20 cellular contexts compared by ENCODE assay signal in the genomic region with DNA sequence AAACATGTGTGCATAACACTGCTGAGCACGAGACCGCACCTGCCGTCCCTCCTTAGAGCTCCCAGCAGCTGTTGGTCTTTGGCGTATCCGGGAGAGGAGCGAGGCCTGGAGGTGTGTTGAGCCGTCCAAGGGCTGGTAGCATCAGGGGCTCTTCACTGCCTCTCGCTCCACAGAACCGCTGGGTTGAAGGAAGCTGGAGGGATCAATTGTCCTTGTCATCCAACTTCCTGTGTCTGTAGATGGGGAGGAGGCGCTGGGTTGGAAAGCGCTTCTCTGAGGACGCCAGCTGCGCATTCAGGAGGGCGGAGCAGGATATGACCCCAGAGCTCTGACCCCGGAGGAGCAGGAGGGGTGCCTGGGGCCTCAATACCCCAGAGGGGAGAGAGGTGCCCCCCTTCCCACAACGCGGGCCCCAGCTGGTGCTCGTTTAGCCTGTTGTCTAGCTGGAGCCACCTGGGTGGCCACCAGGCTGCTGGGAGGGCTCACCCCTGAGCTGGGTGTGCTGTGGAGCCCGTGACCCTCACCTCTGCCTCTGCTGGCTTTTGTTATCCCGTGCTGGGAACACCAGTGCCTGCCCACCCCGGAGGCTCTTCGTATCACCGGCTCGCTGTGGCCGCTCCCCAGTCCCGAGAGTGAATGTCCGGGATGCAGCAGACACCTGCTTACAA. TPM values are rescaled to one million over a fixed set of nuclear protein-coding genes. Genes with fewer than 3 reads are reported as not detected.
DNase-seq lines count a peak whose midpoint lies in the region; FAIRE-seq and TF ChIP-seq lines count a peak whose summit lies in the region.
"Had no signal": no experiment of that assay in that cellular context is flagged by ENCODE, and none has a peak within 500 bp of the region (broad histone marks: within the 10 kb centered on the region; RNA-seq: fewer than 3 reads in every experiment).

No MANE protein-coding gene starts in this region.

- no peak overlapping the region for H4K8ac ChIP-seq in mesendoderm (ENCODE audit: low read depth, low read length)

- DNase-seq in DMS53 treated with DMSO at 0.1 percent for 48 hours (lab: John Stamatoyannopoulos, UW; ENCODE audit: unreplicated experiment) (peak; percentile 43), NCI-H1105 (lab: John Stamatoyannopoulos, UW) (peak; percentile 69), NCI-H510A treated with DMSO at 0.1 percent for 48 hours (lab: John Stamatoyannopoulos, UW) (peak; percentile 85), mesendoderm (peak; percentile 26), AG20443 (ENCODE audit: low spot score) (no peak), D721Med (ENCODE audit: insufficient read length, low spot score) (no peak), NCI-H1048 (lab: John Stamatoyannopoulos, UW) (no peak)
- no peak for DNase-seq in activated CD4-positive, alpha-beta T cell treated with anti-CD3 and anti-CD28 coated beads for 4 hours
- DNase-seq: activated CD4-positive, alpha-beta memory T cell treated with anti-CD3 and anti-CD28 coated beads, Interleukin-2, amount 10 ng/mL, durations not matched to agents 7 days and 5 days; anterior cingulate cortex; C1 segment of cervical spinal cord; colonic mucosa; GDM1; head of caudate nucleus; KG1; natural killer cell; NCI-H82; stimulated activated naive CD4-positive, alpha-beta T cell treated with Interleukin-2 at 50 U/mL for 16 hours had no signal

- no peak overlapping the region for H3K9ac ChIP-seq in mesendoderm (ENCODE audit: low read length)

- no peak overlapping the region for H3K23ac ChIP-seq in mesendoderm (ENCODE audit: low read length)

- TF ChIP-seq CTCF in D721Med (IDR thresholded peaks at IDR 0.05; ENCODE audit: insufficient read depth, missing control alignments), result no peak

- H3K4me3 ChIP-seq in mesendoderm (ENCODE audit: low read length), result no peak overlapping the region
- H3K4me3 ChIP-seq: colonic mucosa had no signal

- no peaks in the 10 kb centered on the region for H3K36me3 ChIP-seq in mesendoderm (ENCODE audit: control insufficient read depth, insufficient read depth, low read length)
- H3K36me3 ChIP-seq: colonic mucosa had no signal

- H3K4ac ChIP-seq in mesendoderm (ENCODE audit: low read depth, low read length), result no peak overlapping the region

- no peak overlapping the region for H2AK5ac ChIP-seq in mesendoderm (ENCODE audit: low read length)

- no peaks in the 10 kb centered on the region for H3K79me1 ChIP-seq in mesendoderm (ENCODE audit: low read length)

- no peak overlapping the region for H3K27ac ChIP-seq in mesendoderm (ENCODE audit: low read depth, low read length)
- H3K27ac ChIP-seq: colonic mucosa, RWPE1 had no signal

- no peak overlapping the region for H3K56ac ChIP-seq in mesendoderm (ENCODE audit: low read length)

- no peaks in the 10 kb centered on the region for H3K4me1 ChIP-seq in mesendoderm (ENCODE audit: control insufficient read depth, low read depth, low read length)
- H3K4me1 ChIP-seq: colonic mucosa had no signal

- no peak overlapping the region for H4K5ac ChIP-seq in mesendoderm (ENCODE audit: low read length)

- WGBS in mesendoderm (ENCODE audit: extremely low coverage, insufficient coverage, low lambda C conversion rate), result no CpG with 5 or more reads among the region's 27 CpGs

- H3K4me2 ChIP-seq in mesendoderm (ENCODE audit: low read length), result no peak overlapping the region

- H3K18ac ChIP-seq in mesendoderm (ENCODE audit: low read length), result no peak overlapping the region

- H3K27me3 ChIP-seq in mesendoderm (ENCODE audit: insufficient read depth, low read length, poor library complexity), result no peaks in the 10 kb centered on the region
- H3K27me3 ChIP-seq: colonic mucosa had no signal

- H2BK5ac ChIP-seq in mesendoderm (ENCODE audit: low read length), result no peak overlapping the region

- H3K79me2 ChIP-seq in mesendoderm (ENCODE audit: control insufficient read depth, insufficient read depth, low read length), result no peaks in the 10 kb centered on the region

- no peak overlapping the region for H2BK15ac ChIP-seq in mesendoderm (replicated peaks; ENCODE audit: low read depth)

- no peak for FAIRE-seq in D721Med (lab: Jason Lieb, UNC)
- FAIRE-seq: TTC549 had no signal

- no peak overlapping the region for H2BK120ac ChIP-seq in mesendoderm (ENCODE audit: low read depth, low read length)

RNA-seq across cellular contexts. Expression of a gene that starts 2.0 kb away (rescaled TPM):
- polyA plus RNA-seq in mesendoderm (2013, experiment 1 of 2), result 0.03 TPM
- not detected for polyA plus RNA-seq in mesendoderm (2013, experiment 2 of 2)

RNA-seq across cellular contexts. Expression of a gene that starts 25.0 kb away (rescaled TPM):
- 0.14 TPM for polyA plus RNA-seq in mesendoderm (2013, experiment 1 of 2)
- polyA plus RNA-seq in mesendoderm (2013, experiment 2 of 2), result 0.13 TPM

Comparison
In these comparisons a context has a peak if more than half of its experiments do, and no peak if none do; other contexts are left out.
1. DNase-seq: peak in DMS53 treated with DMSO at 0.1 percent for 48 hours (single experiment), NCI-H1105 (single experiment), NCI-H510A treated with DMSO at 0.1 percent for 48 hours (single experiment) and mesendoderm (single experiment); none in AG20443 (single experiment), D721Med (single experiment), NCI-H1048 (single experiment) and activated CD4-positive, alpha-beta T cell treated with anti-CD3 and anti-CD28 coated beads for 4 hours (0 of 2).